Comparison of ENCODE assay signal across 7 cellular contexts in genomic region chr17:6164996-6165395, GRCh38.
"Had no signal": no experiment of that assay in that cellular context is flagged by ENCODE, and none has a peak within 500 bp of the region (broad histone marks: within the 10 kb centered on the region; RNA-seq: fewer than 3 reads in every experiment).

No MANE protein-coding gene starts in this region.

- H3K27ac Mint-ChIP-seq: H9 had no signal

- H3K4me3 Mint-ChIP-seq: H9 had no signal

- DNase-seq: GM23248, GOT3, HCEC 1CT, IMR-90, KG1 had no signal

- ATAC-seq: K562 had no signal

- H3K9ac ChIP-seq: GM23248 had no signal

- H3K4me3 ChIP-seq: GM23248, K562 had no signal

- H2AFZ ChIP-seq: GM23248 had no signal

- H3K27ac ChIP-seq: GM23248 had no signal
